8 cellular contexts compared by ENCODE assay signal in genomic region chr9:91036826-91037510, GRCh38.
DNase-seq lines count a peak whose midpoint lies in the region; ATAC-seq and TF ChIP-seq lines count a peak whose summit lies in the region.

No MANE protein-coding gene starts in this region.

- H3K4ac ChIP-seq in IMR-90 (ENCODE audit: low read depth, low read length), result peak overlapping the region; percentile 75

- peak overlapping the region; percentile 78 for H3K27ac ChIP-seq in IMR-90 (ENCODE audit: insufficient read depth, low read length)
- H3K27ac ChIP-seq in PC-9, result peak overlapping the region; percentile 92
- H3K27ac ChIP-seq in neural cell (ENCODE audit: low read length), result no peak overlapping the region

- CTCF ChIA-PET in Caco-2 (lab: Charles Lee), result interaction anchor here (0.7 to 1.5 kb wide), 2 partner anchors 355 to 389 kb away, joined by 3 to 7 read pairs; no protein-coding TSS in a partner anchor
- CTCF ChIA-PET in IMR-90 (lab: Yijun Ruan, JAX), result interaction anchor here (0.7 to 1.7 kb wide), 7 partner anchors 51 to 381 kb away, joined by 3 to 7 read pairs (median 3); no protein-coding TSS in a partner anchor
- CTCF ChIA-PET in PC-9 (lab: Charles Lee), result interaction anchor here (0.6 to 1.3 kb wide), 2 partner anchors 21 to 389 kb away, joined by 5 to 19 read pairs; no protein-coding TSS in a partner anchor

- TF ChIP-seq POLR2A in IMR-90 (IDR thresholded peaks at IDR 0.05; ENCODE audit: low read depth, low read length), result peak; percentile 37; the same call in 1 of the 2 replicates

- H3F3A ChIP-seq in PC-9 (ENCODE audit: insufficient read depth, low read depth), result peaks cover 33% of the 10 kb centered on the region
- no peaks in the 10 kb centered on the region for H3F3A ChIP-seq in neural cell (ENCODE audit: insufficient read depth, low read length, poor library complexity, severe bottlenecking)

- H3K79me2 ChIP-seq in PC-9 (ENCODE audit: low read depth) (no peaks in the 10 kb centered on the region), neural cell (replicated peaks; ENCODE audit: insufficient read depth, low read length) (no peaks in the 10 kb centered on the region)

- TF ChIP-seq EP300 in neural cell (conservative IDR thresholded peaks at IDR 0.05; ENCODE audit: poor library complexity, severe bottlenecking), result no peak

- WGBS in IMR-90 (ENCODE audit: extremely low coverage in 2 of 2, insufficient read length in 1 of 2), 2 experiments, result 45% methylated on average over 24 of the region's 32 CpGs; no CpG with 5 or more reads in 1 of the 2 experiments

- peak overlapping the region; percentile 86 for H2AK5ac ChIP-seq in IMR-90 (ENCODE audit: low read depth, low read length)

- H3K27me3 ChIP-seq in Caco-2 (replicated peaks; ENCODE audit: control insufficient read depth, insufficient read depth, low read length), result no peaks in the 10 kb centered on the region
- H3K27me3 ChIP-seq in IMR-90 (ENCODE audit: control insufficient read depth, insufficient read depth, low read length), result no peaks in the 10 kb centered on the region
- no peaks in the 10 kb centered on the region for H3K27me3 ChIP-seq in PC-9 (ENCODE audit: insufficient read depth, low read depth)
- no peaks in the 10 kb centered on the region for H3K27me3 ChIP-seq in neural cell (ENCODE audit: insufficient read depth, low read depth, low read length)

- intact Hi-C loops in Caco-2 (cut with micrococcal nuclease; ENCODE audit: unreplicated experiment) (loop anchor here (2.0 to 10.0 kb wide), 3 partner anchors 122 to 390 kb away; no protein-coding TSS in a partner anchor), IMR-90 (cut with micrococcal nuclease) (loop anchor here (1.0 to 5.0 kb wide), 8 partner anchors 80 to 690 kb away; no protein-coding TSS in a partner anchor), PC-9 (cut with micrococcal nuclease; ENCODE audit: unreplicated experiment) (loop anchor here (1.0 to 10.0 kb wide), 6 partner anchors 36 to 639 kb away; no protein-coding TSS in a partner anchor)

- H3K4me3 ChIP-seq in Caco-2 (ENCODE audit: low read depth, low read length) (no peak overlapping the region), IMR-90 (ENCODE audit: insufficient read depth, low read depth, low read length) (no peak overlapping the region), PC-9 (no peak overlapping the region; the same call in 1 of the 2 replicates), fibroblast of pulmonary artery (replicated peaks; ENCODE audit: low read depth, low read length) (no peak overlapping the region), neural cell (ENCODE audit: low read length) (no peak overlapping the region)

- POLR2A ChIA-PET in Caco-2 (lab: Charles Lee), result no interaction called here
- POLR2A ChIA-PET in IMR-90 (lab: Charles Lee; ENCODE audit: unreplicated experiment), result no interaction called here
- POLR2A ChIA-PET in PC-9 (lab: Charles Lee; ENCODE audit: unreplicated experiment), result interaction anchor here (0.6 kb wide), 1 partner anchor 387 kb away, joined by 26 read pairs; the partner anchor contains the start of gene NFIL3

- peaks cover 17% of the 10 kb centered on the region for H3K4me1 Mint-ChIP-seq in Caco-2 (ENCODE audit: low read depth, unreplicated experiment)
- peaks cover 42% of the 10 kb centered on the region for H3K4me1 Mint-ChIP-seq in stimulated activated memory B cell treated with anti-CD40 and anti-IgM and Interleukin-4, amounts not matched to agents 10 μg/mL and 1 μg/mL and 100 μg/mL, for 72 hours

- H4K8ac ChIP-seq in IMR-90 (ENCODE audit: low read depth in 2 of 2, low read length in 2 of 2), result peak overlapping the region; percentile 73 to 76

- no peak overlapping the region for H3K4me3 Mint-ChIP-seq in Caco-2 (ENCODE audit: unreplicated experiment)
- peak overlapping the region; percentile 40 for H3K4me3 Mint-ChIP-seq in stimulated activated memory B cell treated with anti-CD40 and anti-IgM and Interleukin-4, amounts not matched to agents 10 μg/mL and 1 μg/mL and 100 μg/mL, for 72 hours

- H3K18ac ChIP-seq in IMR-90 (ENCODE audit: low read depth, low read length), result peak overlapping the region; percentile 45

- peak; percentile 92 for ATAC-seq in IMR-90 (ENCODE audit: low read depth)
- peak; percentile 71 for ATAC-seq in stimulated activated memory B cell treated with anti-CD40 and anti-IgM and Interleukin-4, amounts not matched to agents 10 μg/mL and 1 μg/mL and 100 μg/mL, for 72 hours
- no peak for ATAC-seq in GM21526 (IDR thresholded peaks at IDR 0.05; ENCODE audit: low FRiP score, unreplicated experiment)

- H3K79me1 ChIP-seq in IMR-90 (ENCODE audit: low read depth in 1 of 2, low read length in 2 of 2), result peaks cover 0 to 17% of the 10 kb centered on the region in 2 experiments; a peak in 3 of 4 replicates

- H3K36me3 ChIP-seq in Caco-2 (ENCODE audit: control insufficient read depth, insufficient read depth, low read length) (no peaks in the 10 kb centered on the region), IMR-90 (ENCODE audit: control insufficient read depth, insufficient read depth, low read length) (no peaks in the 10 kb centered on the region), PC-9 (ENCODE audit: low read depth) (no peaks in the 10 kb centered on the region), neural cell (ENCODE audit: insufficient read depth, low read length) (no peaks in the 10 kb centered on the region)

- peak overlapping the region; percentile 30 for H3K14ac ChIP-seq in IMR-90 (replicated peaks; ENCODE audit: low read depth, low read length)

- peak overlapping the region; percentile 47 for H4K91ac ChIP-seq in IMR-90 (ENCODE audit: insufficient read depth, low read depth, low read length)

- no peak overlapping the region for H3K4me2 ChIP-seq in IMR-90 (ENCODE audit: low read depth, low read length)
- H3K4me2 ChIP-seq in PC-9, result peak overlapping the region; percentile 72
- no peak overlapping the region for H3K4me2 ChIP-seq in neural cell (ENCODE audit: low read length)

- peak overlapping the region; percentile 18 for H2AK9ac ChIP-seq in IMR-90 (replicated peaks; ENCODE audit: low read depth, low read length, poor library complexity)

- TF ChIP-seq RAD21 in IMR-90 (IDR thresholded peaks at IDR 0.05; ENCODE audit: low read length), result peak; percentile 94
- peak; percentile 67 for TF ChIP-seq RAD21 in neural cell (conservative IDR thresholded peaks at IDR 0.05)

- peaks cover 25% of the 10 kb centered on the region for H3K9me1 ChIP-seq in IMR-90 (ENCODE audit: insufficient read depth, low read length)

- H3K4me1 ChIP-seq in Caco-2, result peaks cover 22% of the 10 kb centered on the region
- peaks cover 26% of the 10 kb centered on the region for H3K4me1 ChIP-seq in IMR-90 (ENCODE audit: control insufficient read depth, insufficient read depth, low read length)
- peaks cover 51% of the 10 kb centered on the region for H3K4me1 ChIP-seq in PC-9 (replicated peaks; ENCODE audit: insufficient read depth)

- H3K9ac ChIP-seq in IMR-90 (ENCODE audit: low read depth, low read length), result peak overlapping the region; percentile 23
- H3K9ac ChIP-seq in neural cell (ENCODE audit: low read length), result no peak overlapping the region

- H4K5ac ChIP-seq in IMR-90 (ENCODE audit: low read depth, low read length), result peak overlapping the region; percentile 58

- peak overlapping the region; percentile 1; the same call in 2 of the 3 replicates for H2BK15ac ChIP-seq in IMR-90 (ENCODE audit: low read depth, low read length)

- peak overlapping the region; percentile 80 for H3K56ac ChIP-seq in IMR-90 (ENCODE audit: extremely low read depth, insufficient read depth, low read length)

- BruUV-seq in Caco-2 (replicated peaks; lab: Mats Ljungman, UMichigan) (no TSS peak), IMR-90 (replicated peaks; lab: Mats Ljungman, UMichigan) (no TSS peak), PC-9 (replicated peaks; lab: Mats Ljungman, UMichigan) (no TSS peak)

- DNase-seq in Caco-2, result peak; percentile 77 to 85
- DNase-seq in IMR-90, result peak; percentile 92
- DNase-seq in PC-9, result peak; percentile 84 to 87
- peak; percentile 37 for DNase-seq in activated T-helper 1 cell treated with Interleukin-2 at 50 U/mL for 16 hours (ENCODE audit: low read depth)
- DNase-seq in fibroblast of pulmonary artery (ENCODE audit: low read depth), result peak; percentile 96

- no peaks in the 10 kb centered on the region for H3K9me3 ChIP-seq in Caco-2
- H3K9me3 ChIP-seq in IMR-90 (ENCODE audit: control insufficient read depth, insufficient read depth, low read length), result no peaks in the 10 kb centered on the region
- no peaks in the 10 kb centered on the region for H3K9me3 ChIP-seq in PC-9 (ENCODE audit: insufficient read depth, low read depth)
- H3K9me3 ChIP-seq in neural cell (ENCODE audit: low read length), result no peaks in the 10 kb centered on the region

- H2AFZ ChIP-seq in IMR-90 (replicated peaks; ENCODE audit: low read length, poor library complexity) (peak overlapping the region; percentile 80), PC-9 (no peak overlapping the region), neural cell (ENCODE audit: low read depth, low read length) (no peak overlapping the region)

- dilution Hi-C loops in IMR-90 (cut with HindIII; ENCODE audit: low sequenced_read_pairs, unreplicated experiment), result no loop called here

- peak overlapping the region; percentile 78 for H2BK20ac ChIP-seq in IMR-90 (ENCODE audit: low read depth, low read length)

- H4K20me1 ChIP-seq in IMR-90 (ENCODE audit: insufficient read depth, low read length) (no peaks in the 10 kb centered on the region), PC-9 (ENCODE audit: insufficient read depth) (no peaks in the 10 kb centered on the region), neural cell (ENCODE audit: insufficient read depth) (no peaks in the 10 kb centered on the region)

- H3K36me3 Mint-ChIP-seq in Caco-2 (ENCODE audit: insufficient read depth, unreplicated experiment), result peaks cover 5% of the 10 kb centered on the region
- H3K36me3 Mint-ChIP-seq in stimulated activated memory B cell treated with anti-CD40 and anti-IgM and Interleukin-4, amounts not matched to agents 10 μg/mL and 1 μg/mL and 100 μg/mL, for 72 hours, result no peaks in the 10 kb centered on the region

- TF ChIP-seq CTCF in Caco-2 (IDR thresholded peaks at IDR 0.05; ENCODE audit: insufficient read depth in 1 of 2, low read depth in 1 of 2, low read length in 1 of 2, severe bottlenecking in 1 of 2, unreplicated experiment in 1 of 2) (peak; percentile 32 to 49), IMR-90 (conservative IDR thresholded peaks at IDR 0.05; ENCODE audit: low read depth, low read length) (peak; percentile 82), PC-9 (conservative IDR thresholded peaks at IDR 0.05) (peak; percentile 68), fibroblast of pulmonary artery (IDR thresholded peaks at IDR 0.05; ENCODE audit: low read length, missing control alignments) (peak; percentile 84), neural cell (IDR thresholded peaks at IDR 0.05; ENCODE audit: poor library complexity, severe bottlenecking) (peak; percentile 56)

- no peaks in the 10 kb centered on the region for H3K27me3 Mint-ChIP-seq in Caco-2 (ENCODE audit: insufficient read depth, unreplicated experiment)
- H3K27me3 Mint-ChIP-seq in stimulated activated memory B cell treated with anti-CD40 and anti-IgM and Interleukin-4, amounts not matched to agents 10 μg/mL and 1 μg/mL and 100 μg/mL, for 72 hours, result peaks cover 4% of the 10 kb centered on the region

- H3K9me3 Mint-ChIP-seq in Caco-2 (ENCODE audit: unreplicated experiment), result no peaks in the 10 kb centered on the region
- H3K9me3 Mint-ChIP-seq in stimulated activated memory B cell treated with anti-CD40 and anti-IgM and Interleukin-4, amounts not matched to agents 10 μg/mL and 1 μg/mL and 100 μg/mL, for 72 hours, result no peaks in the 10 kb centered on the region

- H3K27ac Mint-ChIP-seq in Caco-2 (ENCODE audit: unreplicated experiment), result peak overlapping the region; percentile 56
- H3K27ac Mint-ChIP-seq in stimulated activated memory B cell treated with anti-CD40 and anti-IgM and Interleukin-4, amounts not matched to agents 10 μg/mL and 1 μg/mL and 100 μg/mL, for 72 hours, result peak overlapping the region; percentile 79

- H2BK5ac ChIP-seq in IMR-90 (ENCODE audit: low read depth, low read length, poor library complexity, severe bottlenecking), result peak overlapping the region; percentile 70

- peak overlapping the region; percentile 95 for H2BK120ac ChIP-seq in IMR-90 (ENCODE audit: low read depth, low read length)

- H3K23ac ChIP-seq in IMR-90 (ENCODE audit: low read depth, low read length), result peak overlapping the region; percentile 43; the same call in 1 of the 2 replicates

- in situ Hi-C loops in IMR-90 (cut with MboI; ENCODE audit: low sequenced_read_pairs), result no loop called here

- H3K9me2 ChIP-seq in PC-9 (ENCODE audit: insufficient read depth) (no peaks in the 10 kb centered on the region), neural cell (ENCODE audit: insufficient read depth, low read length) (no peaks in the 10 kb centered on the region)

Comparison
In these comparisons a context has a peak if more than half of its experiments do, and no peak if none do; other contexts are left out.
1. DNase-seq: peak in every context shown above with its lines; median percentile 96 in fibroblast of pulmonary artery; 92 in IMR-90; 86 in PC-9; 81 in Caco-2; 37 in activated T-helper 1 cell treated with Interleukin-2 at 50 U/mL for 16 hours.